10 cellular contexts compared by ENCODE assay signal in genomic region chr2:196113061-196113974, GRCh38. TPM values are rescaled to one million over a fixed set of nuclear protein-coding genes. Genes with fewer than 3 reads are reported as not detected.
DNase-seq lines count a peak whose midpoint lies in the region; ATAC-seq and TF ChIP-seq lines count a peak whose summit lies in the region.
"Had no signal": no experiment of that assay in that cellular context is flagged by ENCODE, and none has a peak within 500 bp of the region (broad histone marks: within the 10 kb centered on the region; RNA-seq: fewer than 3 reads in every experiment).

No MANE protein-coding gene starts in this region.

- CTCF ChIA-PET in CD4-positive, alpha-beta T cell (lab: Charles Lee): interaction anchor here (0.6 to 1.4 kb wide), 2 partner anchors 27 to 33 kb away, joined by 3 read pairs; no protein-coding TSS in a partner anchor

- no peak for TF ChIP-seq CTCF in CD4-positive, alpha-beta T cell (IDR thresholded peaks at IDR 0.05)
- TF ChIP-seq CTCF in fibroblast of pulmonary artery (IDR thresholded peaks at IDR 0.05; ENCODE audit: low read length, missing control alignments) (no peak), omental fat pad (IDR thresholded peaks at IDR 0.05) (no peak)

- H3K27ac ChIP-seq in CD4-positive, alpha-beta T cell (ENCODE audit: low read depth, low read length): no peak overlapping the region

- H3K9me3 ChIP-seq in CD4-positive, alpha-beta T cell (ENCODE audit: control insufficient read depth, low read length): no peaks in the 10 kb centered on the region

- no peaks in the 10 kb centered on the region for H3K36me3 Mint-ChIP-seq in CD4-positive, alpha-beta T cell (ENCODE audit: low read depth)

- no peak overlapping the region for H3K27ac Mint-ChIP-seq in CD4-positive, alpha-beta T cell

- H3K27me3 Mint-ChIP-seq in CD4-positive, alpha-beta T cell: no peaks in the 10 kb centered on the region

- POLR2A ChIA-PET in CD4-positive, alpha-beta T cell (lab: Charles Lee): interaction anchor here (0.6 to 0.7 kb wide), 2 partner anchors 29 to 57 kb away, joined by 3 to 5 read pairs; no protein-coding TSS in a partner anchor

- intact Hi-C loops in CD4-positive, alpha-beta T cell (cut with DNase I, micrococcal nuclease): no loop called here

- ATAC-seq in CD4-positive, alpha-beta T cell (ENCODE audit: poor library complexity): no peak
- ATAC-seq in omental fat pad (ENCODE audit: low FRiP score) (peak; percentile 44), HG03039 (IDR thresholded peaks at IDR 0.05; ENCODE audit: unreplicated experiment) (no peak), HG02678 (IDR thresholded peaks at IDR 0.05; ENCODE audit: unreplicated experiment) (no peak)

- no peaks in the 10 kb centered on the region for H3K27me3 ChIP-seq in CD4-positive, alpha-beta T cell (ENCODE audit: control insufficient read depth, insufficient read depth, low read length)

- H3K4me3 Mint-ChIP-seq in CD4-positive, alpha-beta T cell: peak overlapping the region; percentile 42

- DNase-seq in CD4-positive, alpha-beta T cell: no peak
- DNase-seq in SK-MEL-5 (ENCODE audit: low read depth, low spot score) (peak; percentile 48), fibroblast of pulmonary artery (ENCODE audit: low read depth) (peak; percentile 69), omental fat pad (ENCODE audit: low spot score) (no peak), NCI-H2029 treated with DMSO at 0.1 percent for 48 hours (lab: John Stamatoyannopoulos, UW) (no peak)
- no peak for DNase-seq in effector CD8-positive, alpha-beta T cell (lab: John Stamatoyannopoulos, UW)
- DNase-seq: H7, NCI-H2171 had no signal

- H3K4me3 ChIP-seq in fibroblast of pulmonary artery (replicated peaks; ENCODE audit: low read depth, low read length): no peak overlapping the region

- H3K4me1 Mint-ChIP-seq in CD4-positive, alpha-beta T cell (ENCODE audit: low read depth): peaks cover 22% of the 10 kb centered on the region

- in situ Hi-C loops in SK-MEL-5 (cut with HindIII; ENCODE audit: low pct_unique_long_range_greater_than_20kb, low sequenced_read_pairs): no loop called here

- H3K9me3 Mint-ChIP-seq in CD4-positive, alpha-beta T cell: peaks cover under 1% of the 10 kb centered on the region

RNA-seq across cellular contexts. Expression of gene DNAH7, which starts 44.7 kb away (rescaled TPM):
- total RNA-seq in CD4-positive, alpha-beta T cell: not detected
- 0.37 and 0.45 TPM in 2 replicates for total RNA-seq in SK-MEL-5 (2014; rRNA removed; shearing (Covaris generic))
- 0.10 and 0.49 TPM in 2 replicates for polyA plus RNA-seq in SK-MEL-5 (2015; cell fraction: cytosol; rRNA removed)
- polyA plus RNA-seq in SK-MEL-5 (2015; cell fraction: nucleus; rRNA removed): 0.78 and 4.9 TPM in 2 replicates
- 1 to 10 TPM in 2 of 4 donors, under 1 TPM in 2; 0.16 to 3.6 (median 1.4) TPM for total RNA-seq in omental fat pad

RNA-seq across cellular contexts. Expression of gene STK17B, which starts 58.1 kb away (rescaled TPM):
- total RNA-seq in CD4-positive, alpha-beta T cell: 100 to 1,000 TPM; 645 to 648 TPM
- total RNA-seq in SK-MEL-5 (2014; rRNA removed; shearing (Covaris generic)): 6.5 and 6.7 TPM in 2 replicates
- 3.1 and 3.7 TPM in 2 replicates for polyA plus RNA-seq in SK-MEL-5 (2015; cell fraction: cytosol; rRNA removed)
- 2.9 and 10.2 TPM in 2 replicates for polyA plus RNA-seq in SK-MEL-5 (2015; cell fraction: nucleus; rRNA removed)
- total RNA-seq in omental fat pad: 10 to 100 TPM; 39.2 to 89.9 (median 60.7) TPM

Comparison
In these comparisons a context has a peak if more than half of its experiments do, and no peak if none do; other contexts are left out.
1. DNase-seq: peak in SK-MEL-5 (single experiment) and fibroblast of pulmonary artery (single experiment); none in CD4-positive, alpha-beta T cell (0 of 10), omental fat pad (single experiment), NCI-H2029 treated with DMSO at 0.1 percent for 48 hours (single experiment) and effector CD8-positive, alpha-beta T cell (single experiment).
2. RNA of gene STK17B, which starts 58.1 kb away (total RNA-seq): 645 to 648 TPM in CD4-positive, alpha-beta T cell; 39.2 to 89.9 TPM in omental fat pad and 6.5 to 6.7 TPM in SK-MEL-5; every median in the first group is over 4 times any median in the second.